In the genomic region with DNA sequence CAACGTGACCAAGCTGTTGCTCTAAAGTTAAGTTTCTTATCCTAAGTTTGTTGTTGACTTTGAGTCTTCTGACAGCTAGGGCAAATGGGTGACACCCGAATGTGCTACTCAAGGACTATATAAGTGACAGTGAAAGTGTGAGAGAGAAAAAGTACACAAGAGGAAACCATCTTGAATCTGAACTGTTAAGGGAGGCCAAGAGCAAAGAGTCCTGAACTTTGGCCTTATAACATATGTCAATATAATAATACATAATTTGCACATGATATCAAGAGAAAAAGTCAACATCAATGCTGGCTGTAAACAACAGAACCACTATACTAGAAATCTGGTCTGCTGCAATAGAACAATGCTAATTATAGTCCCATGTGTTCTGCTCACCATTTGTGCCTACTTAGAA, we compare ENCODE assay signal across 18 cellular contexts. TPM values are rescaled to one million over a fixed set of nuclear protein-coding genes. Genes with fewer than 3 reads are reported as not detected.
DNase-seq lines count a peak whose midpoint lies in the region; ATAC-seq, FAIRE-seq and TF ChIP-seq lines count a peak whose summit lies in the region.
"Had no signal": no experiment of that assay in that cellular context is flagged by ENCODE, and none has a peak within 500 bp of the region (broad histone marks: within the 10 kb centered on the region; RNA-seq: fewer than 3 reads in every experiment).

No MANE protein-coding gene starts in this region.

- H3K4me1 ChIP-seq in small intestine (ENCODE audit: control insufficient read depth in 2 of 2, insufficient read depth in 1 of 2, low read depth in 1 of 2, low read length in 1 of 2) (peaks cover 4 to 9% of the 10 kb centered on the region in 2 donors), tibial nerve (no peaks in the 10 kb centered on the region)

- H3K27ac ChIP-seq in small intestine (ENCODE audit: low read depth in 1 of 2, low read length in 1 of 2) (peak overlapping the region in 1 of 2 donors; percentile 41), tibial nerve (no peak overlapping the region)

- no peaks in the 10 kb centered on the region for H3K27me3 ChIP-seq in small intestine (ENCODE audit: control insufficient read depth in 2 of 2, insufficient read depth in 2 of 2, low read length in 2 of 2)
- H3K27me3 ChIP-seq in tibial nerve, result no peaks in the 10 kb centered on the region
- H3K27me3 ChIP-seq: BE2C had no signal

- DNase-seq in GM19239 (ENCODE audit: insufficient read length, low spot score) (no peak), NCI-H69 (lab: John Stamatoyannopoulos, UW) (peak; percentile 19), dermis blood vessel endothelial cell (peak; percentile 4), small intestine (peak; percentile 70), tibial nerve (ENCODE audit: low spot score in 2 of 2) (no peak), MV-4-11 (lab: John Stamatoyannopoulos, UW) (no peak)
- DNase-seq: CD8-positive, alpha-beta T cell; COR-L47; DMS153; DND-41; GDM1; H7 had no signal

- no peak for TF ChIP-seq EP300 in tibial nerve (IDR thresholded peaks at IDR 0.05)

- H3K36me3 ChIP-seq in small intestine (ENCODE audit: control insufficient read depth in 2 of 2, insufficient read depth in 2 of 2, low read length in 2 of 2) (peaks cover 0 to 1% of the 10 kb centered on the region in 2 donors), tibial nerve (peaks cover 0 to 12% (median 0%) of the 10 kb centered on the region in 3 donors)
- H3K36me3 ChIP-seq: BE2C had no signal

- TF ChIP-seq POLR2A in tibial nerve (IDR thresholded peaks at IDR 0.05), result no peak

- no peak overlapping the region for H3K4me3 ChIP-seq in small intestine (ENCODE audit: low read depth in 1 of 2, low read length in 2 of 2)
- H3K4me3 ChIP-seq in tibial nerve, result no peak overlapping the region
- H3K4me3 ChIP-seq: GM23338 had no signal

- FAIRE-seq in GM19239 (lab: Jason Lieb, UNC) (peak; percentile 55), small intestine (lab: Jason Lieb, UNC) (no peak)
- FAIRE-seq: A204.1, D721Med, HepG2 had no signal

- no peaks in the 10 kb centered on the region for H3K9me3 ChIP-seq in small intestine (ENCODE audit: control insufficient read depth, low read depth)
- H3K9me3 ChIP-seq in tibial nerve, result no peaks in the 10 kb centered on the region
- H3K9me3 ChIP-seq: BE2C had no signal

- WGBS in small intestine, 3 donors, result 43 to 68% (median 56%) methylated on average over 2 of the region's 2 CpGs
- 93 to 96% methylated on average over 2 of the region's 2 CpGs for WGBS in tibial nerve, 2 donors

- no peak for TF ChIP-seq CTCF in tibial nerve (IDR thresholded peaks at IDR 0.05)

- no peak for ATAC-seq in GM19324 (IDR thresholded peaks at IDR 0.05; ENCODE audit: low FRiP score, unreplicated experiment)
- ATAC-seq: CD8-positive, alpha-beta T cell; GM23338; HepG2 had no signal

RNA-seq across cellular contexts. Expression of a gene that starts 29.5 kb away (rescaled TPM):
- total RNA-seq in dermis blood vessel endothelial cell (11.4 and 23.5 TPM in 2 replicates), tibial nerve (10 to 100 TPM in 3 of 4 donors, 1 to 10 TPM in 1; 8.0 to 21.4 (median 13.3) TPM)
- 1 to 10 TPM; 4.6 to 7.8 (median 5.4) TPM for polyA plus RNA-seq in small intestine

Comparison
In these comparisons a context has a peak if more than half of its experiments do, and no peak if none do; other contexts are left out.
1. DNase-seq: peak in NCI-H69 (single experiment), dermis blood vessel endothelial cell (single experiment) and small intestine (single experiment); none in GM19239 (single experiment), tibial nerve (0 of 2) and MV-4-11 (single experiment).